Comparison of ENCODE assay signal across 11 cellular contexts in genomic region chr7:149238051-149238450, GRCh38. TPM values are rescaled to one million over a fixed set of nuclear protein-coding genes. Genes with fewer than 3 reads are reported as not detected.
DNase-seq lines count a peak whose midpoint lies in the region; ATAC-seq and TF ChIP-seq lines count a peak whose summit lies in the region.
"Had no signal": no experiment of that assay in that cellular context is flagged by ENCODE, and none has a peak within 500 bp of the region (broad histone marks: within the 10 kb centered on the region; RNA-seq: fewer than 3 reads in every experiment).

No MANE protein-coding gene starts in this region.

- no peaks in the 10 kb centered on the region for H3K9me3 Mint-ChIP-seq in CD4-positive, alpha-beta T cell
- peaks cover 8% of the 10 kb centered on the region for H3K9me3 Mint-ChIP-seq in activated CD4-positive, alpha-beta memory T cell treated with anti-CD3 and anti-CD28 coated beads for 36 hours

- H3K9me3 ChIP-seq in CD4-positive, alpha-beta T cell (ENCODE audit: control insufficient read depth, low read length), result no peaks in the 10 kb centered on the region

- H3K27me3 Mint-ChIP-seq in CD4-positive, alpha-beta T cell, result peaks cover 17% of the 10 kb centered on the region
- H3K27me3 Mint-ChIP-seq in activated CD4-positive, alpha-beta memory T cell treated with anti-CD3 and anti-CD28 coated beads for 36 hours, result peaks cover 11% of the 10 kb centered on the region

- H3K4me1 Mint-ChIP-seq in CD4-positive, alpha-beta T cell (ENCODE audit: low read depth), result peaks cover 24% of the 10 kb centered on the region
- H3K4me1 Mint-ChIP-seq in activated CD4-positive, alpha-beta memory T cell treated with anti-CD3 and anti-CD28 coated beads for 36 hours (ENCODE audit: low read depth), result peaks cover 40% of the 10 kb centered on the region

- no peak overlapping the region for H3K27ac ChIP-seq in CD4-positive, alpha-beta T cell (ENCODE audit: low read depth, low read length)

- no peak for ATAC-seq in CD4-positive, alpha-beta T cell (ENCODE audit: poor library complexity)
- no peak for ATAC-seq in HG03280 (IDR thresholded peaks at IDR 0.05; ENCODE audit: unreplicated experiment)

- H3K4me3 Mint-ChIP-seq in CD4-positive, alpha-beta T cell, result peak overlapping the region; percentile 78
- H3K4me3 Mint-ChIP-seq in activated CD4-positive, alpha-beta memory T cell treated with anti-CD3 and anti-CD28 coated beads for 36 hours, result peak overlapping the region; percentile 94

- intact Hi-C loops in CD4-positive, alpha-beta T cell (cut with DNase I, micrococcal nuclease), result loop anchor here in 1 of 2 experiments (5.0 kb wide), 1 partner anchor 41 kb away; the partner anchor contains the start of gene ZNF282
- intact Hi-C loops in activated CD4-positive, alpha-beta memory T cell treated with anti-CD3 and anti-CD28 coated beads for 36 hours (cut with micrococcal nuclease), result loop anchor here (1.0 to 2.0 kb wide), 4 partner anchors 8 to 147 kb away; partner anchors contain the start of genes ZNF425 and ZNF786

- DNase-seq in CD4-positive, alpha-beta T cell, result no peak
- DNase-seq in HCEC 1CT (peak; percentile 62), kidney glomerular epithelial cell (lab: John Stamatoyannopoulos, UW) (peak; percentile 70), islet precursor cell (no peak), COLO668 (lab: John Stamatoyannopoulos, UW; ENCODE audit: unreplicated experiment) (no peak)
- no peak for DNase-seq in activated CD4-positive, alpha-beta memory T cell treated with anti-CD3 and anti-CD28 coated beads for 36 hours
- DNase-seq in stimulated activated CD4-positive, alpha-beta T cell treated with anti-CD3 and anti-CD28 coated beads, Interleukin-2, amount 100 ng/mL, for 24 hours, result no peak
- DNase-seq: DMS153, NCI-H1048, NCI-H510A treated with DMSO at 0.1 percent for 48 hours had no signal

- CTCF ChIA-PET in CD4-positive, alpha-beta T cell (lab: Charles Lee), result interaction anchor here (1.6 kb wide), 1 partner anchor 24 kb away, joined by 4 read pairs; the partner anchor contains the start of gene ZNF783
- CTCF ChIA-PET in activated CD4-positive, alpha-beta memory T cell treated with anti-CD3 and anti-CD28 coated beads for 36 hours (lab: Charles Lee), result interaction anchor here (1.1 to 1.9 kb wide), 4 partner anchors 10 to 46 kb away, joined by 3 to 5 read pairs (median 4); partner anchors contain the start of gene ZNF783

- peaks cover under 1% of the 10 kb centered on the region for H3K27me3 ChIP-seq in CD4-positive, alpha-beta T cell (ENCODE audit: control insufficient read depth, insufficient read depth, low read length)

- POLR2A ChIA-PET in CD4-positive, alpha-beta T cell (lab: Charles Lee), result no interaction called here
- POLR2A ChIA-PET in activated CD4-positive, alpha-beta memory T cell treated with anti-CD3 and anti-CD28 coated beads for 36 hours (lab: Charles Lee), result no interaction called here

- H3K27ac Mint-ChIP-seq in CD4-positive, alpha-beta T cell, result no peak overlapping the region
- peak overlapping the region; percentile 67 for H3K27ac Mint-ChIP-seq in activated CD4-positive, alpha-beta memory T cell treated with anti-CD3 and anti-CD28 coated beads for 36 hours

- peaks cover 18% of the 10 kb centered on the region for H3K36me3 Mint-ChIP-seq in CD4-positive, alpha-beta T cell (ENCODE audit: low read depth)
- peaks cover 16% of the 10 kb centered on the region for H3K36me3 Mint-ChIP-seq in activated CD4-positive, alpha-beta memory T cell treated with anti-CD3 and anti-CD28 coated beads for 36 hours

- TF ChIP-seq CTCF in CD4-positive, alpha-beta T cell (IDR thresholded peaks at IDR 0.05), result no peak

RNA-seq across cellular contexts. Expression of gene ZNF212, which starts 1.4 kb away (rescaled TPM):
- 10 to 100 TPM; 12.1 to 13.2 TPM for total RNA-seq in CD4-positive, alpha-beta T cell
- 10 to 100 TPM; 21.5 to 21.9 TPM for total RNA-seq in activated CD4-positive, alpha-beta memory T cell treated with anti-CD3 and anti-CD28 coated beads for 36 hours

RNA-seq across cellular contexts. Expression of gene ZNF783, which starts 23.9 kb away (rescaled TPM):
- 10 to 100 TPM; 27.6 to 29.0 TPM for total RNA-seq in CD4-positive, alpha-beta T cell
- total RNA-seq in activated CD4-positive, alpha-beta memory T cell treated with anti-CD3 and anti-CD28 coated beads for 36 hours, result 10 to 100 TPM; 15.5 to 17.1 TPM

RNA-seq across cellular contexts. Expression of gene ZNF282, which starts 42.7 kb away (rescaled TPM):
- 10 to 100 TPM; 13.3 to 15.6 TPM for total RNA-seq in CD4-positive, alpha-beta T cell
- 10 to 100 TPM; 61.7 to 61.9 TPM for total RNA-seq in activated CD4-positive, alpha-beta memory T cell treated with anti-CD3 and anti-CD28 coated beads for 36 hours

Comparison
In these comparisons a context has a peak if more than half of its experiments do, and no peak if none do; other contexts are left out.
1. DNase-seq: peak in HCEC 1CT (single experiment) and kidney glomerular epithelial cell (single experiment); none in CD4-positive, alpha-beta T cell (0 of 10), activated CD4-positive, alpha-beta memory T cell treated with anti-CD3 and anti-CD28 coated beads for 36 hours (single experiment), islet precursor cell (single experiment), stimulated activated CD4-positive, alpha-beta T cell treated with anti-CD3 and anti-CD28 coated beads, Interleukin-2, amount 100 ng/mL, for 24 hours (0 of 2) and COLO668 (single experiment).